In the genomic region with DNA sequence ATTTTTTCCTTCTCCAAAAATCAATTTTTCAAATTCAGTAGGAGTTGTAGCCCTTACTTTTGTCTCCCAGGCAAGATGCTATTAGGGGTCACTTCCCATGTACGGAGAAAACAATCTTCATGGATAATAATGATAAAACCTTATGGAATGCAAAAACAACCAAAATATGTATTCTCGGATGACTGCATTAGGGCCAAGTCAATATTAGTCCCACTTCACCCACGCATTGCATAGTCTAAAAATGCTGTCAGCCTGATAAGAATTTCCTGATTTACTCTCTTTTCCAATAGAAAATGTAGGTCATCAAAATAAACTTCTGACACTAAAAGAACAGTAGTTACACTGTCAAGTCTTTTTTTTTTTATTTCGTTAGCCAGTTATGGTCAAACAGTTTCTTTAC, we compare ENCODE assay signal across 12 cellular contexts. TPM values are rescaled to one million over a fixed set of nuclear protein-coding genes. Genes with fewer than 3 reads are reported as not detected.
A peak's percentile ranks its signal among the peaks of the same experiment; 100 is the strongest.
DNase-seq lines count a peak whose midpoint lies in the region; ATAC-seq and TF ChIP-seq lines count a peak whose summit lies in the region.
"Had no signal": no experiment of that assay in that cellular context is flagged by ENCODE, and none has a peak within 500 bp of the region (broad histone marks: within the 10 kb centered on the region; RNA-seq: fewer than 3 reads in every experiment).

No MANE protein-coding gene starts in this region.

- peaks cover 16% of the 10 kb centered on the region for H3K4me1 ChIP-seq in left ventricle myocardium inferior
- H3K4me1 ChIP-seq in muscle layer of colon (ENCODE audit: insufficient read depth, low read length): peaks cover 28% of the 10 kb centered on the region
- H3K4me1 ChIP-seq: right lobe of liver had no signal

- H3K9me3 ChIP-seq in left ventricle myocardium inferior (replicated peaks) (no peaks in the 10 kb centered on the region), muscle layer of colon (ENCODE audit: low read length) (no peaks in the 10 kb centered on the region)
- H3K9me3 ChIP-seq: right lobe of liver had no signal

- DNase-seq in left ventricle myocardium inferior (no peak), cardiac septum (ENCODE audit: low spot score) (no peak), coronary artery (ENCODE audit: low spot score) (no peak), NCI-H1694 treated with DMSO at 0.1 percent for 48 hours (lab: John Stamatoyannopoulos, UW) (no peak), SIG-M5 treated with dmso at 0.1 percent for 504 hours (lab: John Stamatoyannopoulos, UW; ENCODE audit: unreplicated experiment) (no peak)
- no peak for DNase-seq in stimulated activated naive CD8-positive, alpha-beta T cell treated with anti-CD3 and anti-CD28 coated beads, Interleukin-15, Interleukin-2, amounts not matched to agents 100 U/mL and 50 U/mL, for 24 hours
- DNase-seq in stimulated activated CD4-positive, alpha-beta T cell treated with anti-CD3 and anti-CD28 coated beads, Interleukin-2, amount 100 ng/mL, for 24 hours: no peak
- DNase-seq: aorta, right lobe of liver had no signal

- H3K4me3 ChIP-seq in left ventricle myocardium inferior (peak overlapping the region; percentile 71), coronary artery (peak overlapping the region; percentile 55), muscle layer of colon (ENCODE audit: low read depth in 1 of 2, low read length in 2 of 2) (peak overlapping the region in 1 of 2 donors; percentile 25)
- H3K4me3 ChIP-seq: lung, right lobe of liver had no signal

- H3K27me3 ChIP-seq in left ventricle myocardium inferior (ENCODE audit: low read depth): peaks cover 40% of the 10 kb centered on the region
- no peaks in the 10 kb centered on the region for H3K27me3 ChIP-seq in muscle layer of colon (ENCODE audit: control insufficient read depth in 1 of 2, insufficient read depth in 2 of 2, low read length in 2 of 2)
- H3K27me3 ChIP-seq: foreskin keratinocyte had no signal

- no peaks in the 10 kb centered on the region for H3K36me3 ChIP-seq in left ventricle myocardium inferior
- no peaks in the 10 kb centered on the region for H3K36me3 ChIP-seq in muscle layer of colon (ENCODE audit: insufficient read depth, low read length)
- H3K36me3 ChIP-seq: right lobe of liver had no signal

- H3K27ac ChIP-seq in left ventricle myocardium inferior (replicated peaks) (peak overlapping the region; percentile 83), coronary artery (peak overlapping the region; percentile 51 to 86), muscle layer of colon (ENCODE audit: low read depth, low read length) (no peak overlapping the region)
- H3K27ac ChIP-seq: foreskin keratinocyte, right lobe of liver had no signal

- no peak for TF ChIP-seq CTCF in left ventricle myocardium inferior (IDR thresholded peaks at IDR 0.05; ENCODE audit: borderline replicate concordance)
- TF ChIP-seq CTCF in coronary artery (IDR thresholded peaks at IDR 0.05): no peak

- intact Hi-C loops in left ventricle myocardium inferior (cut with micrococcal nuclease) (no loop called here), cardiac septum (cut with DNase I) (no loop called here)

- no peak for ATAC-seq in stimulated activated naive CD8-positive, alpha-beta T cell treated with anti-CD3 and anti-CD28 coated beads, Interleukin-15, Interleukin-2, amounts not matched to agents 100 U/mL and 50 U/mL, for 24 hours
- ATAC-seq: foreskin keratinocyte, right lobe of liver had no signal

- peak overlapping the region; percentile 7 for H3K9ac ChIP-seq in muscle layer of colon (ENCODE audit: low read length)

RNA-seq across cellular contexts. Expression of a gene that starts 2.7 kb away (rescaled TPM):
- total RNA-seq in left ventricle myocardium inferior (4.0 TPM), cardiac septum (5.2 TPM)
